14 cellular contexts compared by ENCODE assay signal in genomic region chr2:35298493-35298892, GRCh38.
A peak's percentile ranks its signal among the peaks of the same experiment; 100 is the strongest.
DNase-seq lines count a peak whose midpoint lies in the region; ATAC-seq and TF ChIP-seq lines count a peak whose summit lies in the region.
"Had no signal": no experiment of that assay in that cellular context is flagged by ENCODE, and none has a peak within 500 bp of the region (broad histone marks: within the 10 kb centered on the region; RNA-seq: fewer than 3 reads in every experiment).

No MANE protein-coding gene starts in this region.

- H3K27me3 ChIP-seq in adrenal gland: no peaks in the 10 kb centered on the region
- H3K27me3 ChIP-seq in fibroblast of lung (ENCODE audit: control insufficient read depth, insufficient read depth, low read length): no peaks in the 10 kb centered on the region
- H3K27me3 ChIP-seq: cardiac muscle cell, stomach had no signal

- no peaks in the 10 kb centered on the region for H3K27me3 Mint-ChIP-seq in stimulated activated memory B cell treated with anti-CD40 and anti-IgM and Interleukin-4, amounts not matched to agents 10 μg/mL and 1 μg/mL and 100 μg/mL, for 72 hours

- no peaks in the 10 kb centered on the region for H3K79me2 ChIP-seq in fibroblast of lung (ENCODE audit: control insufficient read depth, insufficient read depth, low read length)

- no peak overlapping the region for H3K9ac ChIP-seq in fibroblast of lung (ENCODE audit: insufficient read depth, low read length)

- no peaks in the 10 kb centered on the region for H3K4me1 Mint-ChIP-seq in stimulated activated memory B cell treated with anti-CD40 and anti-IgM and Interleukin-4, amounts not matched to agents 10 μg/mL and 1 μg/mL and 100 μg/mL, for 72 hours

- H3K27ac ChIP-seq in adrenal gland (no peak overlapping the region), fibroblast of lung (ENCODE audit: insufficient read depth, low read length) (no peak overlapping the region)
- H3K27ac ChIP-seq: cardiac muscle cell, stomach had no signal

- H3K9me3 ChIP-seq in adrenal gland (replicated peaks in 1 of 3): no peaks in the 10 kb centered on the region
- no peaks in the 10 kb centered on the region for H3K9me3 ChIP-seq in fibroblast of lung (ENCODE audit: control insufficient read depth, insufficient read depth, low read depth, low read length)
- H3K9me3 ChIP-seq: stomach had no signal

- H3K36me3 ChIP-seq in adrenal gland (replicated peaks in 1 of 2) (no peaks in the 10 kb centered on the region), fibroblast of lung (ENCODE audit: control insufficient read depth, insufficient read depth, low read length) (no peaks in the 10 kb centered on the region)
- H3K36me3 ChIP-seq: cardiac muscle cell, stomach had no signal

- no peak overlapping the region for H3K4me2 ChIP-seq in fibroblast of lung (ENCODE audit: extremely low read depth, insufficient read depth, low read length)

- H3K4me1 ChIP-seq in adrenal gland (replicated peaks in 1 of 2) (no peaks in the 10 kb centered on the region), fibroblast of lung (ENCODE audit: control insufficient read depth, extremely low read depth, insufficient read depth, low read length) (no peaks in the 10 kb centered on the region)
- H3K4me1 ChIP-seq: stomach had no signal

- H3K27ac Mint-ChIP-seq in stimulated activated memory B cell treated with anti-CD40 and anti-IgM and Interleukin-4, amounts not matched to agents 10 μg/mL and 1 μg/mL and 100 μg/mL, for 72 hours: no peak overlapping the region
- H3K27ac Mint-ChIP-seq: activated T-helper 1 cell treated with anti-CD3 and anti-CD28 coated beads, Interleukin-12 subunit alpha, Interleukin-12 subunit beta, Interleukin-2, Interleukin-4 antibody, amounts not matched to agents 30 ng/mL and 10 ng/mL and 1 ng/mL, durations not matched to agents 14 hours and 24 hours and 36 hours had no signal

- peaks cover 3% of the 10 kb centered on the region for H3K9me3 Mint-ChIP-seq in stimulated activated memory B cell treated with anti-CD40 and anti-IgM and Interleukin-4, amounts not matched to agents 10 μg/mL and 1 μg/mL and 100 μg/mL, for 72 hours

- intact Hi-C loops in adrenal gland (cut with DNase I): no loop called here

- H3K4me3 ChIP-seq in adrenal gland (no peak overlapping the region), fibroblast of lung (replicated peaks in 1 of 4; ENCODE audit: control extremely low read depth in 1 of 4, insufficient read depth in 1 of 4, low read depth in 3 of 4, low read length in 4 of 4) (no peak overlapping the region), skeletal muscle cell (ENCODE audit: low read depth, low read length) (no peak overlapping the region)
- H3K4me3 ChIP-seq: cardiac muscle cell, stomach had no signal

- DNase-seq in HS-5 (ENCODE audit: low read depth): peak; percentile 41
- peak in 6 of 7 donors; percentile 16 to 25 (median 20) for DNase-seq in adrenal gland
- peak; percentile 61 to 91 for DNase-seq in fibroblast of lung (ENCODE audit: low read depth in 2 of 2)
- peak; percentile 2 for DNase-seq in skeletal muscle cell (ENCODE audit: low read depth)
- no peak for DNase-seq in NCI-H1105 treated with DMSO at 0.1 percent for 48 hours (lab: John Stamatoyannopoulos, UW)
- no peak for DNase-seq in T-helper 1 cell
- DNase-seq: activated CD4-positive, alpha-beta T cell treated with anti-CD3 and anti-CD28 coated beads for 48 hours; C1 segment of cervical spinal cord; NCI-H2081; stomach had no signal

- H4K20me1 ChIP-seq in fibroblast of lung (ENCODE audit: control insufficient read depth, extremely low read depth, insufficient read depth, low read length): no peaks in the 10 kb centered on the region

- no peak for TF ChIP-seq CTCF in adrenal gland (IDR thresholded peaks at IDR 0.05)
- no peak for TF ChIP-seq CTCF in fibroblast of lung (conservative IDR thresholded peaks at IDR 0.05 in 1 of 2, IDR thresholded peaks at IDR 0.05 in 1 of 2; ENCODE audit: low read depth in 1 of 2, low read length in 2 of 2)

- no peaks in the 10 kb centered on the region for H3K36me3 Mint-ChIP-seq in stimulated activated memory B cell treated with anti-CD40 and anti-IgM and Interleukin-4, amounts not matched to agents 10 μg/mL and 1 μg/mL and 100 μg/mL, for 72 hours

- no peak overlapping the region for H2AFZ ChIP-seq in fibroblast of lung (ENCODE audit: low read length)

- TF ChIP-seq POLR2A in adrenal gland (IDR thresholded peaks at IDR 0.05): no peak

- ATAC-seq in stimulated activated memory B cell treated with anti-CD40 and anti-IgM and Interleukin-4, amounts not matched to agents 10 μg/mL and 1 μg/mL and 100 μg/mL, for 72 hours: no peak
- no peak for ATAC-seq in HG03565 (IDR thresholded peaks at IDR 0.05; ENCODE audit: unreplicated experiment)

- WGBS in adrenal gland, 4 donors: 30 to 40% (median 39%) methylated on average over 4 of the region's 4 CpGs

- no peak overlapping the region for H3K4me3 Mint-ChIP-seq in stimulated activated memory B cell treated with anti-CD40 and anti-IgM and Interleukin-4, amounts not matched to agents 10 μg/mL and 1 μg/mL and 100 μg/mL, for 72 hours
- H3K4me3 Mint-ChIP-seq: activated T-helper 1 cell treated with anti-CD3 and anti-CD28 coated beads, Interleukin-12 subunit alpha, Interleukin-12 subunit beta, Interleukin-2, Interleukin-4 antibody, amounts not matched to agents 30 ng/mL and 10 ng/mL and 1 ng/mL, durations not matched to agents 14 hours and 24 hours and 36 hours had no signal

Comparison
In these comparisons a context has a peak if more than half of its experiments do, and no peak if none do; other contexts are left out.
1. DNase-seq: peak in HS-5 (single experiment), adrenal gland (6 of 7), fibroblast of lung (2 of 2) and skeletal muscle cell (single experiment); none in NCI-H1105 treated with DMSO at 0.1 percent for 48 hours (single experiment) and T-helper 1 cell (0 of 5).